ENCODE assay signal across 1 cellular context in the genomic region with DNA sequence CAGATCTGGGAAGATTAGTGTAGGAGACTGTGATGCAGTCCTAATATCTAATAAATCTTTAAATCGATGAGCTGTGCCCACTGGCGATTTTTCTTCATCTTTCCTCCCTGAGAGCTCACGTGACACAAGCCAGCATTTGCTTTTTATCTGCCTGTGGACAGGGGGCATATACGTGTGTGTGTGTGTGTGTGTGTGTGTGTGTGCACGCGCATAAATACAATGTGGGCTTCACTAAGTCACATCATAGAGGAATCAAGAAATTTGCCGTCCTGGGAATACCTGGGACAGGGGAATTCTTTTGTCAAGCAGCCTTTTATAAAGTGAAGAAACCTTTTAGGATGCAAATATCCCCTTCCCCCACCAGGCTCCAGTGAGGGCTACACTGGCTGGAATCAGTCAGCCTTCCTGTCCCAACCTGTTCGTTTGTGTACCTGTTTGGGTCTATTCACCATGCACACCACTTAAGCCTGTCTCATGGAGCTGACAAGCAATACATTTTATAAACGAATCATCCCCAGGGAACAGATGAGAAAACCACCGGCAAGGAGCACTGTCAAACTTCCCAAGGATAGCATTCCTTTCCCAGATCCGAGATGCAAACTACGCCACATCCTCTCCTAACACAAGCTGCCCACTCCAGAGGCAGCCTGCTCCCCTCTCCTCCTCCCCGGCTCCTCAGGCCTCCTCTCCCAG.
A peak's percentile ranks its signal among the peaks of the same experiment; 100 is the strongest.
TF ChIP-seq lines count a peak whose summit lies in the region.

No MANE protein-coding gene starts in this region.

TF ChIP-seq in H1, 55 proteins besides CTCF, POLR2A, EP300 and RAD21 (continued from another document):
- no peak for TF ChIP-seq EGR1 (IDR thresholded peaks at IDR 0.05; ENCODE audit: borderline replicate concordance, low read depth, low read length)
- TF ChIP-seq SP2 (IDR thresholded peaks at IDR 0.05; ENCODE audit: low read length) = no peak
- no peak for TF ChIP-seq E2F6 (IDR thresholded peaks at IDR 0.05)
- TF ChIP-seq TBP (IDR thresholded peaks at IDR 0.05; ENCODE audit: low read depth, low read length) = no peak
- TF ChIP-seq CTBP2 (IDR thresholded peaks at IDR 0.05; ENCODE audit: borderline replicate concordance, insufficient read depth, insufficient read length, low read length) = no peak
- peak; percentile 72 to 73; a peak in 1 of 4 replicates for TF ChIP-seq SIN3A (conservative IDR thresholded peaks at IDR 0.05 in 1 of 2, IDR thresholded peaks at IDR 0.05 in 1 of 2; ENCODE audit: low read depth in 1 of 2, low read length in 2 of 2)
- peak; percentile 92 for TF ChIP-seq ASH2L (IDR thresholded peaks at IDR 0.05; ENCODE audit: low read length)
- 0 out of 2 replicates have a peak, but pooled peaks have one; percentile 4 for TF ChIP-seq TEAD4 (IDR thresholded peaks at IDR 0.05; ENCODE audit: low read depth, low read length)
- TF ChIP-seq YY1 (IDR thresholded peaks at IDR 0.05; ENCODE audit: low read depth, low read length) = no peak
- peak; percentile 46 for TF ChIP-seq CEBPB (IDR thresholded peaks at IDR 0.05; ENCODE audit: low read depth, low read length)
- TF ChIP-seq USF2 (IDR thresholded peaks at IDR 0.05; ENCODE audit: low read length) = 0 out of 2 replicates have a peak, but pooled peaks have one; percentile 35
- no peak for TF ChIP-seq CREB1 (IDR thresholded peaks at IDR 0.05)
- no peak for TF ChIP-seq BCL11A (IDR thresholded peaks at IDR 0.05; ENCODE audit: low read depth in 2 of 2, low read length in 2 of 2)
- no peak for TF ChIP-seq PHF8 (conservative IDR thresholded peaks at IDR 0.05; ENCODE audit: low read depth, low read length)
- TF ChIP-seq, protein P1, sequence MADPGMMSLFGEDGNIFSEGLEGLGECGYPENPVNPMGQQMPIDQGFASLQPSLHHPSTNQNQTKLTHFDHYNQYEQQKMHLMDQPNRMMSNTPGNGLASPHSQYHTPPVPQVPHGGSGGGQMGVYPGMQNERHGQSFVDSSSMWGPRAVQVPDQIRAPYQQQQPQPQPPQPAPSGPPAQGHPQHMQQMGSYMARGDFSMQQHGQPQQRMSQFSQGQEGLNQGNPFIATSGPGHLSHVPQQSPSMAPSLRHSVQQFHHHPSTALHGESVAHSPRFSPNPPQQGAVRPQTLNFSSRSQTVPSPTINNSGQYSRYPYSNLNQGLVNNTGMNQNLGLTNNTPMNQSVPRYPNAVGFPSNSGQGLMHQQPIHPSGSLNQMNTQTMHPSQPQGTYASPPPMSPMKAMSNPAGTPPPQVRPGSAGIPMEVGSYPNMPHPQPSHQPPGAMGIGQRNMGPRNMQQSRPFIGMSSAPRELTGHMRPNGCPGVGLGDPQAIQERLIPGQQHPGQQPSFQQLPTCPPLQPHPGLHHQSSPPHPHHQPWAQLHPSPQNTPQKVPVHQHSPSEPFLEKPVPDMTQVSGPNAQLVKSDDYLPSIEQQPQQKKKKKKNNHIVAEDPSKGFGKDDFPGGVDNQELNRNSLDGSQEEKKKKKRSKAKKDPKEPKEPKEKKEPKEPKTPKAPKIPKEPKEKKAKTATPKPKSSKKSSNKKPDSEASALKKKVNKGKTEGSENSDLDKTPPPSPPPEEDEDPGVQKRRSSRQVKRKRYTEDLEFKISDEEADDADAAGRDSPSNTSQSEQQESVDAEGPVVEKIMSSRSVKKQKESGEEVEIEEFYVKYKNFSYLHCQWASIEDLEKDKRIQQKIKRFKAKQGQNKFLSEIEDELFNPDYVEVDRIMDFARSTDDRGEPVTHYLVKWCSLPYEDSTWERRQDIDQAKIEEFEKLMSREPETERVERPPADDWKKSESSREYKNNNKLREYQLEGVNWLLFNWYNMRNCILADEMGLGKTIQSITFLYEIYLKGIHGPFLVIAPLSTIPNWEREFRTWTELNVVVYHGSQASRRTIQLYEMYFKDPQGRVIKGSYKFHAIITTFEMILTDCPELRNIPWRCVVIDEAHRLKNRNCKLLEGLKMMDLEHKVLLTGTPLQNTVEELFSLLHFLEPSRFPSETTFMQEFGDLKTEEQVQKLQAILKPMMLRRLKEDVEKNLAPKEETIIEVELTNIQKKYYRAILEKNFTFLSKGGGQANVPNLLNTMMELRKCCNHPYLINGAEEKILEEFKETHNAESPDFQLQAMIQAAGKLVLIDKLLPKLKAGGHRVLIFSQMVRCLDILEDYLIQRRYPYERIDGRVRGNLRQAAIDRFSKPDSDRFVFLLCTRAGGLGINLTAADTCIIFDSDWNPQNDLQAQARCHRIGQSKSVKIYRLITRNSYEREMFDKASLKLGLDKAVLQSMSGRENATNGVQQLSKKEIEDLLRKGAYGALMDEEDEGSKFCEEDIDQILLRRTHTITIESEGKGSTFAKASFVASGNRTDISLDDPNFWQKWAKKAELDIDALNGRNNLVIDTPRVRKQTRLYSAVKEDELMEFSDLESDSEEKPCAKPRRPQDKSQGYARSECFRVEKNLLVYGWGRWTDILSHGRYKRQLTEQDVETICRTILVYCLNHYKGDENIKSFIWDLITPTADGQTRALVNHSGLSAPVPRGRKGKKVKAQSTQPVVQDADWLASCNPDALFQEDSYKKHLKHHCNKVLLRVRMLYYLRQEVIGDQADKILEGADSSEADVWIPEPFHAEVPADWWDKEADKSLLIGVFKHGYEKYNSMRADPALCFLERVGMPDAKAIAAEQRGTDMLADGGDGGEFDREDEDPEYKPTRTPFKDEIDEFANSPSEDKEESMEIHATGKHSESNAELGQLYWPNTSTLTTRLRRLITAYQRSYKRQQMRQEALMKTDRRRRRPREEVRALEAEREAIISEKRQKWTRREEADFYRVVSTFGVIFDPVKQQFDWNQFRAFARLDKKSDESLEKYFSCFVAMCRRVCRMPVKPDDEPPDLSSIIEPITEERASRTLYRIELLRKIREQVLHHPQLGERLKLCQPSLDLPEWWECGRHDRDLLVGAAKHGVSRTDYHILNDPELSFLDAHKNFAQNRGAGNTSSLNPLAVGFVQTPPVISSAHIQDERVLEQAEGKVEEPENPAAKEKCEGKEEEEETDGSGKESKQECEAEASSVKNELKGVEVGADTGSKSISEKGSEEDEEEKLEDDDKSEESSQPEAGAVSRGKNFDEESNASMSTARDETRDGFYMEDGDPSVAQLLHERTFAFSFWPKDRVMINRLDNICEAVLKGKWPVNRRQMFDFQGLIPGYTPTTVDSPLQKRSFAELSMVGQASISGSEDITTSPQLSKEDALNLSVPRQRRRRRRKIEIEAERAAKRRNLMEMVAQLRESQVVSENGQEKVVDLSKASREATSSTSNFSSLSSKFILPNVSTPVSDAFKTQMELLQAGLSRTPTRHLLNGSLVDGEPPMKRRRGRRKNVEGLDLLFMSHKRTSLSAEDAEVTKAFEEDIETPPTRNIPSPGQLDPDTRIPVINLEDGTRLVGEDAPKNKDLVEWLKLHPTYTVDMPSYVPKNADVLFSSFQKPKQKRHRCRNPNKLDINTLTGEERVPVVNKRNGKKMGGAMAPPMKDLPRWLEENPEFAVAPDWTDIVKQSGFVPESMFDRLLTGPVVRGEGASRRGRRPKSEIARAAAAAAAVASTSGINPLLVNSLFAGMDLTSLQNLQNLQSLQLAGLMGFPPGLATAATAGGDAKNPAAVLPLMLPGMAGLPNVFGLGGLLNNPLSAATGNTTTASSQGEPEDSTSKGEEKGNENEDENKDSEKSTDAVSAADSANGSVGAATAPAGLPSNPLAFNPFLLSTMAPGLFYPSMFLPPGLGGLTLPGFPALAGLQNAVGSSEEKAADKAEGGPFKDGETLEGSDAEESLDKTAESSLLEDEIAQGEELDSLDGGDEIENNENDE (IDR thresholded peaks at IDR 0.05; ENCODE audit: insufficient replicate concordance, low read length) = peak; percentile 62
- TF ChIP-seq SP1 (IDR thresholded peaks at IDR 0.05; ENCODE audit: low read depth, low read length) = peak; percentile 84
- no peak for TF ChIP-seq JUN (IDR thresholded peaks at IDR 0.05; ENCODE audit: low read depth, low read length)
- no peak for TF ChIP-seq CHD1 (IDR thresholded peaks at IDR 0.05; ENCODE audit: low read depth, low read length)
- TF ChIP-seq SIRT6 (IDR thresholded peaks at IDR 0.05; ENCODE audit: low read length) = no peak
- peak; percentile 23 to 67; a peak in 1 of 4 replicates for TF ChIP-seq HDAC2 (IDR thresholded peaks at IDR 0.05; ENCODE audit: borderline replicate concordance in 1 of 2, low read depth in 2 of 2, low read length in 2 of 2)
- TF ChIP-seq RBBP5 (IDR thresholded peaks at IDR 0.05; ENCODE audit: borderline replicate concordance, low read depth, low read length) = 0 out of 2 replicates have a peak, but pooled peaks have one; percentile 64
- no peak for TF ChIP-seq SAP30 (IDR thresholded peaks at IDR 0.05; ENCODE audit: insufficient read depth, insufficient replicate concordance, low read length)
- TF ChIP-seq POLR2AphosphoS5 (IDR thresholded peaks at IDR 0.05; ENCODE audit: low read depth, low read length) = peak; percentile 73; the same call in 1 of the 2 replicates
- no peak for TF ChIP-seq SP4 (IDR thresholded peaks at IDR 0.05; ENCODE audit: low read length)
- peak; percentile 9; the same call in 1 of the 2 replicates for TF ChIP-seq MAX (IDR thresholded peaks at IDR 0.05)
- no peak for TF ChIP-seq NRF1 (IDR thresholded peaks at IDR 0.05; ENCODE audit: low read depth, low read length)
- TF ChIP-seq MAFK (IDR thresholded peaks at IDR 0.05; ENCODE audit: low read depth, low read length) = no peak
- TF ChIP-seq TCF12 (IDR thresholded peaks at IDR 0.05; ENCODE audit: low read depth, low read length) = no peak
- no peak for TF ChIP-seq CBX8 (IDR thresholded peaks at IDR 0.05; ENCODE audit: borderline replicate concordance, low read depth, low read length)
- TF ChIP-seq FOSL1 (IDR thresholded peaks at IDR 0.05; ENCODE audit: insufficient read depth, low read depth, low read length) = no peak
- peak; percentile 66 for TF ChIP-seq TAF1 (IDR thresholded peaks at IDR 0.05; ENCODE audit: low read depth, low read length)
